1 cellular context compared by ENCODE assay signal in genomic region chr15:81274932-81275341, GRCh38.
TF ChIP-seq lines count a peak whose summit lies in the region.

No MANE protein-coding gene starts in this region.

TF ChIP-seq in H1, 55 proteins besides CTCF, POLR2A, EP300 and RAD21 (continued from another document):
- no peak for TF ChIP-seq USF2 (IDR thresholded peaks at IDR 0.05; ENCODE audit: low read length)
